15 cellular contexts compared by ENCODE assay signal in genomic region chr19:4800591-4801081, GRCh38. TPM values are rescaled to one million over a fixed set of nuclear protein-coding genes. Genes with fewer than 3 reads are reported as not detected.
A peak's percentile ranks its signal among the peaks of the same experiment; 100 is the strongest.
DNase-seq lines count a peak whose midpoint lies in the region; ATAC-seq and TF ChIP-seq lines count a peak whose summit lies in the region.
"Had no signal": no experiment of that assay in that cellular context is flagged by ENCODE, and none has a peak within 500 bp of the region (broad histone marks: within the 10 kb centered on the region; RNA-seq: fewer than 3 reads in every experiment).

No MANE protein-coding gene starts in this region.

- peaks cover 24 to 42% (median 29%) of the 10 kb centered on the region in 3 donors for H3K4me1 ChIP-seq in skeletal muscle tissue (ENCODE audit: control insufficient read depth in 3 of 3, insufficient read depth in 3 of 3, low read length in 3 of 3)

- H3K27ac ChIP-seq in skeletal muscle tissue (ENCODE audit: low read depth, low read length): peak overlapping the region; percentile 98
- H3K27ac ChIP-seq: SJSA1 had no signal

- H3K36me3 Mint-ChIP-seq in activated T-cell treated with anti-CD3 and anti-CD28 coated beads, Interleukin-2, amount 50 U/mL, for 4 hours (ENCODE audit: insufficient read depth): peaks cover 15% of the 10 kb centered on the region

- TF ChIP-seq CTCF in epithelial cell of esophagus (IDR thresholded peaks at IDR 0.05; ENCODE audit: insufficient read depth, low read depth, low read length, missing control alignments): no peak

- intact Hi-C loops in head of caudate nucleus (cut with DNase I): no loop called here

- H3K4me3 ChIP-seq in epithelial cell of esophagus (ENCODE audit: low read length): peak overlapping the region; percentile 10
- H3K4me3 ChIP-seq in skeletal muscle tissue (ENCODE audit: low read length in 3 of 3): peak overlapping the region; percentile 23 to 45 (median 44)
- H3K4me3 ChIP-seq: SJSA1 had no signal

- H3K27me3 ChIP-seq in skeletal muscle tissue (ENCODE audit: control insufficient read depth in 3 of 3, insufficient read depth in 3 of 3, low read length in 3 of 3): no peaks in the 10 kb centered on the region
- H3K27me3 ChIP-seq: SJSA1 had no signal

- no peak overlapping the region for H3K4me3 Mint-ChIP-seq in activated T-cell treated with anti-CD3 and anti-CD28 coated beads, Interleukin-2, amount 50 U/mL, for 4 hours

- peak; percentile 70 for ATAC-seq in left lobe of liver
- no peak for ATAC-seq in activated T-cell treated with anti-CD3 and anti-CD28 coated beads, Interleukin-2, amount 50 U/mL, for 4 hours

- H3K9me3 ChIP-seq in skeletal muscle tissue (ENCODE audit: control insufficient read depth in 3 of 3, low read length in 3 of 3): no peaks in the 10 kb centered on the region

- peak overlapping the region; percentile 68 to 88 (median 87) for H3K9ac ChIP-seq in skeletal muscle tissue (ENCODE audit: low read depth in 1 of 3, low read length in 3 of 3)

- DNase-seq in HPDE6-E6E7 (ENCODE audit: extremely low spot score) (peak; percentile 63), epithelial cell of esophagus (ENCODE audit: low read depth) (peak; percentile 96), left lobe of liver (ENCODE audit: low spot score) (no peak), SKM-1 (lab: John Stamatoyannopoulos, UW; ENCODE audit: unreplicated experiment) (no peak), head of caudate nucleus (no peak)
- DNase-seq in activated CD8-positive, alpha-beta memory T cell treated with anti-CD3 and anti-CD28 coated beads, Interleukin-2, amount 50 U/mL, for 48 hours: no peak
- no peak for DNase-seq in activated T-cell treated with anti-CD3 and anti-CD28 coated beads, Interleukin-2, amount 50 U/mL, for 4 hours
- DNase-seq: activated CD4-positive, CD25-positive, alpha-beta regulatory T cell treated with anti-CD3 and anti-CD28 coated beads, Interleukin-2, amount 50 U/mL, for 72 hours; activated gamma-delta T cell treated with Interleukin-2 at 50 U/mL for 16 hours; midbrain; NCI-H2029; NCI-H510A; T-helper 9 cell had no signal

- H3K36me3 ChIP-seq in skeletal muscle tissue (ENCODE audit: control insufficient read depth in 3 of 3, insufficient read depth in 3 of 3, low read length in 3 of 3): peaks cover 3 to 7% (median 5%) of the 10 kb centered on the region in 3 donors

- H3K4me1 Mint-ChIP-seq in activated T-cell treated with anti-CD3 and anti-CD28 coated beads, Interleukin-2, amount 50 U/mL, for 4 hours (ENCODE audit: low read depth): peaks cover 9% of the 10 kb centered on the region

- H3K9me3 Mint-ChIP-seq in activated T-cell treated with anti-CD3 and anti-CD28 coated beads, Interleukin-2, amount 50 U/mL, for 4 hours: no peaks in the 10 kb centered on the region

- no peaks in the 10 kb centered on the region for H3K27me3 Mint-ChIP-seq in activated T-cell treated with anti-CD3 and anti-CD28 coated beads, Interleukin-2, amount 50 U/mL, for 4 hours (ENCODE audit: low read depth)

RNA-seq across cellular contexts. Expression of gene FEM1A, which starts 9.1 kb away (rescaled TPM):
- total RNA-seq in left lobe of liver (6.2 TPM), skeletal muscle tissue (28.7 TPM)
- 10 to 100 TPM; 31.8 to 35.8 (median 34.7) TPM for total RNA-seq in activated T-cell treated with anti-CD3 and anti-CD28 coated beads, Interleukin-2, amount 50 U/mL, for 4 hours

RNA-seq across cellular contexts. Expression of gene TICAM1, which starts 30.9 kb away (rescaled TPM):
- 11.1 TPM for total RNA-seq in left lobe of liver
- 1.6 TPM for total RNA-seq in skeletal muscle tissue
- total RNA-seq in activated T-cell treated with anti-CD3 and anti-CD28 coated beads, Interleukin-2, amount 50 U/mL, for 4 hours: 10 to 100 TPM; 31.4 to 41.2 (median 34.3) TPM

Comparison
In these comparisons a context has a peak if more than half of its experiments do, and no peak if none do; other contexts are left out.
1. DNase-seq: peak in HPDE6-E6E7 (single experiment) and epithelial cell of esophagus (single experiment); none in left lobe of liver (single experiment), activated CD8-positive, alpha-beta memory T cell treated with anti-CD3 and anti-CD28 coated beads, Interleukin-2, amount 50 U/mL, for 48 hours (single experiment), SKM-1 (single experiment), activated T-cell treated with anti-CD3 and anti-CD28 coated beads, Interleukin-2, amount 50 U/mL, for 4 hours (single experiment) and head of caudate nucleus (0 of 42).